Comparison of ENCODE assay signal across 33 cellular contexts in genomic region chr5:25993701-25994100, GRCh38.
"Had no signal": no experiment of that assay in that cellular context is flagged by ENCODE, and none has a peak within 500 bp of the region (broad histone marks: within the 10 kb centered on the region; RNA-seq: fewer than 3 reads in every experiment).

No MANE protein-coding gene starts in this region.

- H3K27me3 ChIP-seq: adrenal gland, body of pancreas, brain microvascular endothelial cell, breast epithelium had no signal

- H3K9me3 ChIP-seq: adrenal gland, body of pancreas, breast epithelium had no signal

- H3K36me3 ChIP-seq: adrenal gland, brain microvascular endothelial cell, breast epithelium had no signal

- ATAC-seq: activated CD8-positive, alpha-beta T cell treated with anti-CD3 and anti-CD28 coated beads for 36 hours; activated naive CD4-positive, alpha-beta T cell treated with anti-CD3 and anti-CD28 coated beads, Interleukin-2, amount 50 U/mL, for 72 hours; activated T-cell treated with anti-CD3 and anti-CD28 coated beads, Interleukin-2, amount 50 U/mL, for 4 hours; activated T-cell treated with anti-CD3 and anti-CD28 coated beads, Interleukin-2, amount 50 U/mL, for 72 hours; activated T-helper 17 cell treated with anti-CD3 and anti-CD28 coated beads, Interleukin-2, amount 50 U/mL, for 72 hours; body of pancreas had no signal

- H3K4me1 ChIP-seq: adrenal gland, body of pancreas, breast epithelium had no signal

- FAIRE-seq: astrocyte had no signal

- H3K27ac ChIP-seq: adrenal gland, body of pancreas, brain microvascular endothelial cell, breast epithelium, VCaP had no signal

- H3K4me3 ChIP-seq: adrenal gland, body of pancreas, breast epithelium had no signal

- DNase-seq: activated B cell treated with CpG ODN at 0.5 μM for 24 hours; activated CD4-positive, alpha-beta memory T cell treated with anti-CD3 and anti-CD28 coated beads for 36 hours; activated CD4-positive, alpha-beta T cell treated with anti-CD3 and anti-CD28 coated beads for 4 hours; activated CD4-positive, alpha-beta T cell treated with anti-CD3 and anti-CD28 coated beads, Interleukin-2, amount 10 ng/mL, durations not matched to agents 24 days and 14 days; activated CD4-positive, alpha-beta T cell treated with anti-CD3 and anti-CD28 coated beads, Interleukin-2, amount 50 U/mL, for 1 hour; activated CD4-positive, alpha-beta T cell treated with anti-CD3 and anti-CD28 coated beads, Interleukin-2, amount 50 U/mL, for 4 hours; activated CD4-positive, CD25-positive, alpha-beta regulatory T cell treated with anti-CD3 and anti-CD28 coated beads, Interleukin-2, amount 50 U/mL, for 72 hours; activated CD8-positive, alpha-beta memory T cell treated with anti-CD3 and anti-CD28 coated beads, Interleukin-2, amount 50 U/mL, for 4 hours; activated CD8-positive, alpha-beta T cell treated with anti-CD3 and anti-CD28 coated beads for 36 hours; activated effector memory CD4-positive, alpha-beta T cell treated with anti-CD3 and anti-CD28 coated beads, Interleukin-2, amount 50 U/mL, for 16 hours; activated gamma-delta T cell treated with Interleukin-2 at 50 U/mL for 16 hours; activated naive CD4-positive, alpha-beta T cell; activated naive CD4-positive, alpha-beta T cell treated with anti-CD3 and anti-CD28 coated beads for 36 hours; activated naive CD4-positive, alpha-beta T cell treated with anti-CD3 and anti-CD28 coated beads, Interleukin-2, amount 50 U/mL, for 16 hours; activated naive CD8-positive, alpha-beta T cell treated with anti-CD3 and anti-CD28 coated beads for 36 hours; activated T-cell treated with anti-CD3 and anti-CD28 coated beads for 4 hours; activated T-cell treated with anti-CD3 and anti-CD28 coated beads, Interleukin-2, amount 50 U/mL, for 1 hour; activated T-cell treated with anti-CD3 and anti-CD28 coated beads, Interleukin-2, amount 50 U/mL, for 4 hours; activated T-cell treated with anti-CD3 and anti-CD28 coated beads, Interleukin-2, amount 50 U/mL, for 72 hours; adrenal gland; amniotic stem cell; aorta; body of pancreas; brain microvascular endothelial cell; central memory CD4-positive, alpha-beta T cell; T-helper 1 cell; T-helper 2 cell; T-helper 9 cell had no signal
